1 cellular context compared by ENCODE assay signal in the genomic region with DNA sequence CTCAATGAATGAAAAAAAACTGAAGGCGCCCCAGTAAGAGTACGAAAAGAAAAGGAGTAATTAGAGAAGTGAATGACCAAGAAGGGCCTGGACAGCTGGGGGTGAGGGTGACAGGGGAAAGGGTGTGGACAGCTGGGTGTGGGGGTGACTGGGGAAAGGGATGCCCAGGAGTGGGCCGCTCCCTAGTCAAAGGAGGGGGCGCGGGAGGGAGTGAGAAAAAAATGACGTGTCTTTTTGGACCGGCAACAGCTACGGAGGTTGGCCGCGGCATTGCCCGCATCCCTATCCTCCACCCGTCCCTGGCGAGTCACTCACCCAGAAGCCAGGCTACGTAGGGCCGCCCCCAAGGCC.
TF ChIP-seq lines count a peak whose summit lies in the region.

No MANE protein-coding gene starts in this region.

TF ChIP-seq in HepG2, 621 proteins besides CTCF, POLR2A, EP300 and RAD21 (continued from another document):
- TF ChIP-seq, protein P1, sequence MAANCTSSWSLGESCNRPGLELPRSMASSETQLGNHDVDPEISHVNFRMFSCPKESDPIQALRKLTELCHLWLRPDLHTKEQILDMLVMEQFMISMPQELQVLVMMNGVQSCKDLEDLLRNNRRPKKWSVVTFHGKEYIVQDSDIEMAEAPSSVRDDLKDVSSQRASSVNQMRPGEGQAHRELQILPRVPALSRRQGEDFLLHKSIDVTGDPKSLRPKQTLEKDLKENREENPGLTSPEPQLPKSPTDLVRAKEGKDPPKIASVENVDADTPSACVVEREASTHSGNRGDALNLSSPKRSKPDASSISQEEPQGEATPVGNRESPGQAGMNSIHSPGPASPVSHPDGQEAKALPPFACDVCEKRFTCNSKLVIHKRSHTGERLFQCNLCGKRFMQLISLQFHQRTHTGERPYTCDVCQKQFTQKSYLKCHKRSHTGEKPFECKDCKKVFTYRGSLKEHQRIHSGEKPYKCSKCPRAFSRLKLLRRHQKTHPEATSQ (CRISPR knock-in tag; IDR thresholded peaks at IDR 0.05; ENCODE audit: borderline replicate concordance) = no peak
- TF ChIP-seq ZNF335 (CRISPR knock-in tag; IDR thresholded peaks at IDR 0.05) (peak; percentile 92; the same call in 1 of the 2 replicates), ZNF552 (CRISPR knock-in tag; IDR thresholded peaks at IDR 0.05; ENCODE audit: borderline replicate concordance) (no peak), KDM5A (IDR thresholded peaks at IDR 0.05; ENCODE audit: borderline replicate concordance, low read length) (0 out of 2 replicates have a peak, but pooled peaks have one; percentile 10), CREB1 (IDR thresholded peaks at IDR 0.05) (peak; percentile 27; the same call in 1 of the 2 replicates), CREB1 (CRISPR knock-in tag; IDR thresholded peaks at IDR 0.05) (no peak), KLF6 (CRISPR knock-in tag; IDR thresholded peaks at IDR 0.05) (no peak), MED13 (CRISPR knock-in tag; IDR thresholded peaks at IDR 0.05) (0 out of 2 replicates have a peak, but pooled peaks have one; percentile 1), JUND (CRISPR knock-in tag; IDR thresholded peaks at IDR 0.05) (0 out of 2 replicates have a peak, but pooled peaks have one; percentile 19), PHB2 (IDR thresholded peaks at IDR 0.05; ENCODE audit: partially characterized antibody) (no peak)
- TF ChIP-seq, protein P2, sequence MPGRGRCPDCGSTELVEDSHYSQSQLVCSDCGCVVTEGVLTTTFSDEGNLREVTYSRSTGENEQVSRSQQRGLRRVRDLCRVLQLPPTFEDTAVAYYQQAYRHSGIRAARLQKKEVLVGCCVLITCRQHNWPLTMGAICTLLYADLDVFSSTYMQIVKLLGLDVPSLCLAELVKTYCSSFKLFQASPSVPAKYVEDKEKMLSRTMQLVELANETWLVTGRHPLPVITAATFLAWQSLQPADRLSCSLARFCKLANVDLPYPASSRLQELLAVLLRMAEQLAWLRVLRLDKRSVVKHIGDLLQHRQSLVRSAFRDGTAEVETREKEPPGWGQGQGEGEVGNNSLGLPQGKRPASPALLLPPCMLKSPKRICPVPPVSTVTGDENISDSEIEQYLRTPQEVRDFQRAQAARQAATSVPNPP (CRISPR knock-in tag; IDR thresholded peaks at IDR 0.05) = no peak
TF ChIP-seq in HepG2: peak in this region for 8.
